Comparison of ENCODE assay signal across 18 cellular contexts in genomic region chr4:64771149-64771548, GRCh38.
DNase-seq lines count a peak whose midpoint lies in the region; ATAC-seq and TF ChIP-seq lines count a peak whose summit lies in the region.
"Had no signal": no experiment of that assay in that cellular context is flagged by ENCODE, and none has a peak within 500 bp of the region (broad histone marks: within the 10 kb centered on the region; RNA-seq: fewer than 3 reads in every experiment).

No MANE protein-coding gene starts in this region.

- POLR2A ChIA-PET in PC-3 (lab: Charles Lee; ENCODE audit: unreplicated experiment) = no interaction called here

- 0 out of 2 replicates have a peak overlapping the region, but pooled peaks have one; percentile 71 for H3K27ac Mint-ChIP-seq in GM23338
- H3K27ac Mint-ChIP-seq: CD4-positive, CD25-positive, alpha-beta regulatory T cell; CD8-positive, alpha-beta memory T cell had no signal

- no peaks in the 10 kb centered on the region for H3K9me3 ChIP-seq in PC-3 (ENCODE audit: low read length)
- no peaks in the 10 kb centered on the region for H3K9me3 ChIP-seq in adrenal gland (replicated peaks in 1 of 3)
- H3K9me3 ChIP-seq: BE2C, HAP-1 had no signal

- H3K4me1 ChIP-seq in GM23338 (ENCODE audit: insufficient read depth) = peaks cover 7% of the 10 kb centered on the region
- H3K4me1 ChIP-seq in PC-3 (ENCODE audit: insufficient read depth, low read length) = peaks cover 9% of the 10 kb centered on the region; the same call in 1 of the 2 replicates
- H3K4me1 ChIP-seq in adrenal gland (replicated peaks in 1 of 2) = no peaks in the 10 kb centered on the region
- H3K4me1 ChIP-seq: BE2C, HAP-1 had no signal

- H3K27ac ChIP-seq in GM23338 (ENCODE audit: low read depth) (no peak overlapping the region), PC-3 (ENCODE audit: low read length) (no peak overlapping the region), adrenal gland (no peak overlapping the region)
- H3K27ac ChIP-seq: KMS-11 had no signal

- H2AFZ ChIP-seq in GM23338 = no peak overlapping the region
- 0 out of 2 replicates have a peak overlapping the region, but pooled peaks have one; percentile 12 for H2AFZ ChIP-seq in PC-3 (ENCODE audit: low read length)

- H4K20me1 ChIP-seq in GM23338 (replicated peaks; ENCODE audit: insufficient read depth) (no peaks in the 10 kb centered on the region), PC-3 (ENCODE audit: low read length) (no peaks in the 10 kb centered on the region)

- peaks cover 8% of the 10 kb centered on the region for H3K4me1 Mint-ChIP-seq in GM23338
- H3K4me1 Mint-ChIP-seq: CD4-positive, CD25-positive, alpha-beta regulatory T cell; CD8-positive, alpha-beta memory T cell had no signal

- intact Hi-C loops in PC-3 (cut with micrococcal nuclease) (no loop called here), adrenal gland (cut with DNase I) (no loop called here)

- ATAC-seq in GM23338 = no peak
- ATAC-seq in PC-3 = no peak
- ATAC-seq in GM18505 (IDR thresholded peaks at IDR 0.05; ENCODE audit: unreplicated experiment) = no peak

- no peak overlapping the region for H3K4me3 ChIP-seq in GM23338
- H3K4me3 ChIP-seq in PC-3 (ENCODE audit: low read length) = no peak overlapping the region
- no peak overlapping the region for H3K4me3 ChIP-seq in adrenal gland
- H3K4me3 ChIP-seq: HAP-1 had no signal

- H3K79me2 ChIP-seq in GM23338 (replicated peaks; ENCODE audit: insufficient read depth) (no peaks in the 10 kb centered on the region), PC-3 (ENCODE audit: low read length) (no peaks in the 10 kb centered on the region)

- 56 to 69% (median 62%) methylated on average over 2 of the region's 2 CpGs for WGBS in adrenal gland, 4 donors

- H3K36me3 ChIP-seq in GM23338 (ENCODE audit: insufficient read depth) = no peaks in the 10 kb centered on the region
- H3K36me3 ChIP-seq in PC-3 (ENCODE audit: low read depth, low read length) = no peaks in the 10 kb centered on the region
- no peaks in the 10 kb centered on the region for H3K36me3 ChIP-seq in adrenal gland (replicated peaks in 1 of 2)
- H3K36me3 ChIP-seq: BE2C, HAP-1 had no signal

- H3F3A ChIP-seq in GM23338 (replicated peaks; ENCODE audit: low read depth) (no peaks in the 10 kb centered on the region), PC-3 (ENCODE audit: low read length, unreplicated experiment) (no peaks in the 10 kb centered on the region)

- no peak overlapping the region for H3K4me3 Mint-ChIP-seq in GM23338
- H3K4me3 Mint-ChIP-seq: CD4-positive, CD25-positive, alpha-beta regulatory T cell; CD8-positive, alpha-beta memory T cell had no signal

- TF ChIP-seq POLR2A in adrenal gland (IDR thresholded peaks at IDR 0.05) (no peak), GM18505 (IDR thresholded peaks at IDR 0.05; ENCODE audit: borderline replicate concordance, extremely low read depth, insufficient read depth, insufficient read length) (no peak)

- H3K27me3 Mint-ChIP-seq in GM23338 (ENCODE audit: insufficient read depth, low read depth, poor library complexity) = no peaks in the 10 kb centered on the region
- H3K27me3 Mint-ChIP-seq: CD4-positive, CD25-positive, alpha-beta regulatory T cell had no signal

- BruUV-seq in PC-3 (replicated peaks; lab: Mats Ljungman, UMichigan) = no TSS peak

- CTCF ChIA-PET in PC-3 (lab: Charles Lee) = no interaction called here

- H3K27me3 ChIP-seq in GM23338 (ENCODE audit: insufficient read depth) (no peaks in the 10 kb centered on the region), PC-3 (ENCODE audit: low read length) (no peaks in the 10 kb centered on the region), adrenal gland (no peaks in the 10 kb centered on the region)
- H3K27me3 ChIP-seq: BE2C had no signal

- no peaks in the 10 kb centered on the region; the same call in 2 of the 3 replicates for H3K9me3 Mint-ChIP-seq in GM23338

- TF ChIP-seq CTCF in GM23338 (conservative IDR thresholded peaks at IDR 0.05; ENCODE audit: low read depth in 2 of 2) (no peak), PC-3 (conservative IDR thresholded peaks at IDR 0.05; ENCODE audit: low read depth, low read length) (no peak), adrenal gland (IDR thresholded peaks at IDR 0.05) (no peak)

- 0 out of 2 replicates have a peak, but pooled peaks cover 6% of the 10 kb centered on the region for H3K9me2 ChIP-seq in GM23338 (ENCODE audit: insufficient read depth)
- H3K9me2 ChIP-seq in PC-3 (replicated peaks; ENCODE audit: low read length) = no peaks in the 10 kb centered on the region

- H3K9ac ChIP-seq in PC-3 (ENCODE audit: low read length) = no peak overlapping the region
- H3K9ac ChIP-seq: KMS-11 had no signal

- H3K4me2 ChIP-seq in GM23338 (no peak overlapping the region), PC-3 (ENCODE audit: low read length) (no peak overlapping the region)
- H3K4me2 ChIP-seq: KMS-11 had no signal

- peaks cover 3% of the 10 kb centered on the region for H3K36me3 Mint-ChIP-seq in GM23338 (ENCODE audit: low read depth)
- H3K36me3 Mint-ChIP-seq: CD4-positive, CD25-positive, alpha-beta regulatory T cell; CD8-positive, alpha-beta memory T cell had no signal

- DNase-seq in EL = peak; percentile 22
- no peak for DNase-seq in GM23338 (ENCODE audit: low spot score)
- peak; percentile 11 for DNase-seq in PC-3
- no peak for DNase-seq in adrenal gland
- no peak for DNase-seq in NCI-H2107 treated with DMSO at 0.1 percent for 48 hours (lab: John Stamatoyannopoulos, UW; ENCODE audit: unreplicated experiment)
- DNase-seq: ACHN; BE2C; C1 segment of cervical spinal cord; CD4-positive, CD25-positive, alpha-beta regulatory T cell; CD8-positive, alpha-beta memory T cell; COR-L47; DMS 273 treated with DMSO at 0.1 percent for 48 hours; DMS53; DND-41; GF-D8 had no signal

TF ChIP-seq in GM23338, 12 proteins besides CTCF, POLR2A, EP300 and RAD21:
- TF ChIP-seq EZH2 (IDR thresholded peaks at IDR 0.05; ENCODE audit: low read depth, unreplicated experiment) (no peak), ETS1 (IDR thresholded peaks at IDR 0.05) (no peak), CREB1 (CRISPR knock-in tag; IDR thresholded peaks at IDR 0.05; ENCODE audit: low read depth) (no peak), JUNB (IDR thresholded peaks at IDR 0.05; ENCODE audit: unreplicated experiment) (no peak), POLR2AphosphoS5 (IDR thresholded peaks at IDR 0.05; ENCODE audit: low read depth) (no peak), NANOG (IDR thresholded peaks at IDR 0.05; ENCODE audit: borderline replicate concordance) (no peak), ZNF114 (CRISPR knock-in tag; IDR thresholded peaks at IDR 0.05) (no peak), EZH2phosphoT487 (IDR thresholded peaks at IDR 0.05; ENCODE audit: unreplicated experiment) (no peak)

Comparison
In these comparisons a context has a peak if more than half of its experiments do, and no peak if none do; other contexts are left out.
1. DNase-seq: peak in EL (single experiment) and PC-3 (single experiment); none in GM23338 (single experiment), adrenal gland (0 of 7) and NCI-H2107 treated with DMSO at 0.1 percent for 48 hours (single experiment).